ENCODE assay signal across 15 cellular contexts in the genomic region with DNA sequence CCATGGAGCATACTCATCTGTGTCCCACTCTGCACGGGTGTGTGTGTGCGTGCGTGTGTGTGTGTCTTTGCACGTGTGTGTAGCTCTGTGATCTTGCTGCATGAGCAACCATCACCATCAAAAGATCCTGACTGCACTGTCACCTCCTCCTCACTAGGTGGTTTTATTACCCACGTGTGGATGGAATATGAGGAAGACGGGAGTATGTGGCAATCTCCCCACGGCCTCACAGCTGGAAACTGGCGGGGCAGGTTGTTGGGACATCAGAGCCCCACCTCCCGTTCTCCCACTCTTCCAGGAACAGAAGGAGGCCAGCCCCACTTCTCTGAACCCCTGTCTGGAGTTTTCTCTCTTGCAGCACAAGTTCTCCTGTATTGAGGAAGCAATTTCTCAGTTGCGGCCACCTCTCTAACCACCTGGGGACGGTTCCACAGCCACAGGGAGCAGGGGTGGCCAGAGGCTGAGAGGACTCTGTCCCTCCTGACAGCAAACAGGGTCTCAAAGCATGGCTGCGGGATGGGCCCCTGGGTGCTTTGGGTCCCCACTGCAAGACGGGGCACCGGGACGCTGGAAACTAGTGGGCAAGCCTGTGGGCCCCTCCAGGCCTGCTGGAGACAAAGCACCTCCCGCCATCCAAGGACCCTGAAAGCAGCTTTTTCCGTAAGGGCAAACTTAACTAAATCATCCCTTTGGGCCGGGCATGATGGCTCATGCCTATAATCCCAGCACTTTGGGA. TPM values are rescaled to one million over a fixed set of nuclear protein-coding genes. Genes with fewer than 3 reads are reported as not detected.
DNase-seq lines count a peak whose midpoint lies in the region; ATAC-seq and TF ChIP-seq lines count a peak whose summit lies in the region.
"Had no signal": no experiment of that assay in that cellular context is flagged by ENCODE, and none has a peak within 500 bp of the region (broad histone marks: within the 10 kb centered on the region; RNA-seq: fewer than 3 reads in every experiment).

No MANE protein-coding gene starts in this region.

- TF ChIP-seq CTCF in IMR-90 (conservative IDR thresholded peaks at IDR 0.05; ENCODE audit: low read depth, low read length) (no peak), foreskin keratinocyte (conservative IDR thresholded peaks at IDR 0.05) (no peak), suprapubic skin (IDR thresholded peaks at IDR 0.05) (no peak)

- no peak overlapping the region for H2BK20ac ChIP-seq in IMR-90 (ENCODE audit: low read depth, low read length)

- H2AK9ac ChIP-seq in IMR-90 (replicated peaks; ENCODE audit: low read depth, low read length, poor library complexity): no peak overlapping the region

- H4K8ac ChIP-seq in IMR-90 (ENCODE audit: low read depth in 2 of 2, low read length in 2 of 2): no peak overlapping the region

- H2BK120ac ChIP-seq in IMR-90 (ENCODE audit: low read depth, low read length): no peak overlapping the region

- WGBS in IMR-90 (ENCODE audit: extremely low coverage in 2 of 2, insufficient read length in 1 of 2), 2 experiments: no CpG with 5 or more reads among the region's 18 CpGs
- 66% methylated on average over 12 of the region's 18 CpGs for WGBS in suprapubic skin

- H3K36me3 ChIP-seq in IMR-90 (ENCODE audit: control insufficient read depth, insufficient read depth, low read length) (no peaks in the 10 kb centered on the region), suprapubic skin (no peaks in the 10 kb centered on the region)
- H3K36me3 ChIP-seq: sigmoid colon, stomach had no signal

- H3K27ac ChIP-seq in IMR-90 (ENCODE audit: insufficient read depth, low read length) (no peak overlapping the region), foreskin keratinocyte (no peak overlapping the region), suprapubic skin (peak overlapping the region; percentile 24)
- H3K27ac ChIP-seq: coronary artery, sigmoid colon, SK-N-MC, stomach had no signal

- dilution Hi-C loops in IMR-90 (cut with HindIII; ENCODE audit: low sequenced_read_pairs, unreplicated experiment): no loop called here

- H4K20me1 ChIP-seq in IMR-90 (ENCODE audit: insufficient read depth, low read length): no peaks in the 10 kb centered on the region

- no peak overlapping the region for H3K23ac ChIP-seq in IMR-90 (ENCODE audit: low read depth, low read length)

- no peak overlapping the region for H3K4ac ChIP-seq in IMR-90 (ENCODE audit: low read depth, low read length)

- H3K27me3 ChIP-seq in IMR-90 (ENCODE audit: control insufficient read depth, insufficient read depth, low read length): peaks cover 38% of the 10 kb centered on the region
- peaks cover 18% of the 10 kb centered on the region for H3K27me3 ChIP-seq in foreskin keratinocyte
- H3K27me3 ChIP-seq in suprapubic skin: no peaks in the 10 kb centered on the region
- H3K27me3 ChIP-seq: sigmoid colon, stomach had no signal

- in situ Hi-C loops in IMR-90 (cut with MboI; ENCODE audit: low sequenced_read_pairs): no loop called here

- no peak overlapping the region for H4K91ac ChIP-seq in IMR-90 (ENCODE audit: insufficient read depth, low read depth, low read length)

- DNase-seq in IMR-90 (no peak), SW480 (ENCODE audit: low spot score) (peak; percentile 30), foreskin keratinocyte (peak; percentile 8 to 34), suprapubic skin (ENCODE audit: low spot score in 2 of 2) (no peak), AG08395 (ENCODE audit: low spot score) (no peak)
- no peak for DNase-seq in activated CD4-positive, CD25-positive, alpha-beta regulatory T cell treated with anti-CD3 and anti-CD28 coated beads, Interleukin-2, amount 50 U/mL, for 72 hours
- DNase-seq: activated naive CD8-positive, alpha-beta T cell treated with anti-CD3 and anti-CD28 coated beads, Interleukin-2, amount 50 U/mL, for 24 hours; CD8-positive, alpha-beta T cell; naive B cell; NCI-H187 treated with DMSO at 0.1 percent for 48 hours; sigmoid colon; stomach had no signal

- no peak overlapping the region for H3K56ac ChIP-seq in IMR-90 (ENCODE audit: extremely low read depth, insufficient read depth, low read length)

- CTCF ChIA-PET in IMR-90 (lab: Yijun Ruan, JAX): no interaction called here

- TF ChIP-seq RAD21 in IMR-90 (IDR thresholded peaks at IDR 0.05; ENCODE audit: low read length): no peak

- intact Hi-C loops in IMR-90 (cut with micrococcal nuclease): no loop called here

- 0 out of 2 replicates have a peak, but pooled peaks cover 2% of the 10 kb centered on the region for H3K9me1 ChIP-seq in IMR-90 (ENCODE audit: insufficient read depth, low read length)

- no TSS peak for BruUV-seq in IMR-90 (replicated peaks; lab: Mats Ljungman, UMichigan)

- no peak overlapping the region for H2BK5ac ChIP-seq in IMR-90 (ENCODE audit: low read depth, low read length, poor library complexity, severe bottlenecking)

- H3K4me3 ChIP-seq in IMR-90 (ENCODE audit: insufficient read depth, low read depth, low read length): no peak overlapping the region
- no peak overlapping the region for H3K4me3 ChIP-seq in suprapubic skin
- H3K4me3 ChIP-seq: coronary artery, sigmoid colon, SK-N-MC, stomach had no signal

- no peak for TF ChIP-seq EP300 in suprapubic skin (IDR thresholded peaks at IDR 0.05)

- H3K9me3 ChIP-seq in IMR-90 (ENCODE audit: control insufficient read depth, insufficient read depth, low read length) (peaks cover 3% of the 10 kb centered on the region), suprapubic skin (no peaks in the 10 kb centered on the region)

- no peak overlapping the region for H3K4me2 ChIP-seq in IMR-90 (ENCODE audit: low read depth, low read length)

- POLR2A ChIA-PET in IMR-90 (lab: Charles Lee; ENCODE audit: unreplicated experiment): no interaction called here

- TF ChIP-seq POLR2A in IMR-90 (IDR thresholded peaks at IDR 0.05; ENCODE audit: low read depth, low read length): no peak
- no peak for TF ChIP-seq POLR2A in suprapubic skin (IDR thresholded peaks at IDR 0.05)

- ATAC-seq in IMR-90 (ENCODE audit: low read depth): no peak
- peak; percentile 40 for ATAC-seq in foreskin keratinocyte
- no peak for ATAC-seq in GM21825 (IDR thresholded peaks at IDR 0.05; ENCODE audit: unreplicated experiment)
- ATAC-seq: activated naive CD8-positive, alpha-beta T cell treated with anti-CD3 and anti-CD28 coated beads, Interleukin-2, amount 50 U/mL, for 24 hours; CD8-positive, alpha-beta T cell had no signal

- H3K18ac ChIP-seq in IMR-90 (ENCODE audit: low read depth, low read length): no peak overlapping the region

- no peak overlapping the region for H2AK5ac ChIP-seq in IMR-90 (ENCODE audit: low read depth, low read length)

- H2AFZ ChIP-seq in IMR-90 (replicated peaks; ENCODE audit: low read length, poor library complexity): peak overlapping the region; percentile 56

- no peak overlapping the region for H3K14ac ChIP-seq in IMR-90 (replicated peaks; ENCODE audit: low read depth, low read length)

- no peak overlapping the region for H3K9ac ChIP-seq in IMR-90 (ENCODE audit: low read depth, low read length)

- no peaks in the 10 kb centered on the region for H3K79me1 ChIP-seq in IMR-90 (ENCODE audit: low read depth in 1 of 2, low read length in 2 of 2)

- H4K5ac ChIP-seq in IMR-90 (ENCODE audit: low read depth, low read length): no peak overlapping the region

- H3K4me1 ChIP-seq in IMR-90 (ENCODE audit: control insufficient read depth, insufficient read depth, low read length) (no peaks in the 10 kb centered on the region), foreskin keratinocyte (no peaks in the 10 kb centered on the region), suprapubic skin (peaks cover 5% of the 10 kb centered on the region)
- H3K4me1 ChIP-seq: sigmoid colon had no signal

- no peak overlapping the region for H2BK15ac ChIP-seq in IMR-90 (ENCODE audit: low read depth, low read length)

TF ChIP-seq in IMR-90, 13 proteins besides CTCF, POLR2A, EP300 and RAD21:
- peak; percentile 40; the same call in 1 of the 2 replicates for TF ChIP-seq CEBPB (IDR thresholded peaks at IDR 0.05; ENCODE audit: low read depth, low read length)
- no peak for TF ChIP-seq RCOR1 (IDR thresholded peaks at IDR 0.05; ENCODE audit: insufficient replicate concordance, low read length)

RNA-seq across cellular contexts. Expression of gene ATP2C2, which starts 27.9 kb away (rescaled TPM):
- not detected in 2 replicates for total RNA-seq in IMR-90 (2012; rRNA removed)
- polyA plus RNA-seq in IMR-90 (2012; rRNA removed): not detected in 2 replicates
- 0.07 TPM in 1 of 2 replicates, not detected in the other for polyA plus RNA-seq in IMR-90 (2012; cell fraction: cytosol; rRNA removed)
- not detected in 2 replicates for polyA plus RNA-seq in IMR-90 (2012; cell fraction: nucleus; rRNA removed; ENCODE audit: low replicate concordance)
- total RNA-seq in foreskin keratinocyte: 0.17 and 0.25 TPM in 2 replicates
- 0.10 TPM in 2 replicates for polyA plus RNA-seq in foreskin keratinocyte
- total RNA-seq in suprapubic skin: 10 to 100 TPM; 28.0 to 85.6 (median 40.3) TPM
- total RNA-seq: CD8-positive, alpha-beta T cell had no signal

RNA-seq across cellular contexts. Expression of gene WFDC1, which starts 45.8 kb away (rescaled TPM):
- total RNA-seq in IMR-90 (2012; rRNA removed) (4.7 and 5.0 TPM in 2 replicates), foreskin keratinocyte (not detected in 2 replicates), suprapubic skin (1 to 10 TPM in 2 of 4 donors, under 1 TPM in 1, not detected in 1; 0.49 to 1.4 (median 1.3) TPM)
- polyA plus RNA-seq in IMR-90 (2012; rRNA removed) (6.8 and 7.0 TPM in 2 replicates), foreskin keratinocyte (not detected in 2 replicates)
- polyA plus RNA-seq in IMR-90 (2012; cell fraction: cytosol; rRNA removed): 3.9 and 5.8 TPM in 2 replicates
- polyA plus RNA-seq in IMR-90 (2012; cell fraction: nucleus; rRNA removed; ENCODE audit: low replicate concordance): 4.6 and 4.9 TPM in 2 replicates
- total RNA-seq: CD8-positive, alpha-beta T cell had no signal

Comparison
In these comparisons a context has a peak if more than half of its experiments do, and no peak if none do; other contexts are left out.
1. DNase-seq: peak in SW480 (single experiment) and foreskin keratinocyte (2 of 2); none in IMR-90 (single experiment), suprapubic skin (0 of 2), AG08395 (single experiment) and activated CD4-positive, CD25-positive, alpha-beta regulatory T cell treated with anti-CD3 and anti-CD28 coated beads, Interleukin-2, amount 50 U/mL, for 72 hours (single experiment).
2. RNA of gene ATP2C2, which starts 27.9 kb away (total RNA-seq): 28.0 to 85.6 TPM in suprapubic skin; 0.17 to 0.25 TPM in foreskin keratinocyte and not detected in IMR-90; every median in the first group is over 10 times any median in the second.